In genomic region chr3:183823963-183824362, GRCh38 we compare ENCODE assay signal across 9 cellular contexts. TPM values are rescaled to one million over a fixed set of nuclear protein-coding genes. Genes with fewer than 3 reads are reported as not detected.
DNase-seq lines count a peak whose midpoint lies in the region; ATAC-seq, FAIRE-seq and TF ChIP-seq lines count a peak whose summit lies in the region.
"Had no signal": no experiment of that assay in that cellular context is flagged by ENCODE, and none has a peak within 500 bp of the region (broad histone marks: within the 10 kb centered on the region; RNA-seq: fewer than 3 reads in every experiment).

No MANE protein-coding gene starts in this region.

- H3K4me1 ChIP-seq in A549 (peaks cover 8% of the 10 kb centered on the region; the same call in 2 of the 3 replicates), hepatocyte (ENCODE audit: insufficient read depth) (peaks cover 8% of the 10 kb centered on the region)

- H3K27ac ChIP-seq in A549 (no peak overlapping the region), RWPE1 (no peak overlapping the region), hepatocyte (no peak overlapping the region)

- POLR2A ChIA-PET in A549 (lab: Yijun Ruan, JAX) = no interaction called here
- POLR2A ChIA-PET in RWPE1 (lab: Yijun Ruan, JAX; ENCODE audit: low non-redundant PET) = no interaction called here

- peak overlapping the region; percentile 81 for H2AFZ ChIP-seq in hepatocyte

- no peaks in the 10 kb centered on the region for H3K79me2 ChIP-seq in hepatocyte

- H3K27me3 ChIP-seq in H7 (ENCODE audit: control insufficient read depth, insufficient read depth, low read length) = peaks cover 10% of the 10 kb centered on the region
- no peaks in the 10 kb centered on the region for H3K27me3 ChIP-seq in hepatocyte

- CTCF ChIA-PET in A549 (lab: Yijun Ruan, JAX) = interaction anchor here (0.5 to 2.1 kb wide), 3 partner anchors 9 to 361 kb away, joined by 3 to 5 read pairs (median 3); no protein-coding TSS in a partner anchor
- CTCF ChIA-PET in RWPE1 (lab: Yijun Ruan, JAX) = interaction anchor here (0.6 kb wide), 1 partner anchor 72 kb away, joined by 3 read pairs; no protein-coding TSS in a partner anchor

- 92% methylated on average over 5 of the region's 5 CpGs for WGBS in A549 (ENCODE audit: missing lambda C conversion rate)
- WGBS in hepatocyte (ENCODE audit: low lambda C conversion rate, missing lambda C conversion rate) = 67% methylated on average over 5 of the region's 5 CpGs

- H3K4me2 ChIP-seq in A549 (peak overlapping the region; percentile 87), hepatocyte (peak overlapping the region; percentile 99)

- TF ChIP-seq CTCF in A549 (IDR thresholded peaks at IDR 0.05) (no peak), RWPE1 (conservative IDR thresholded peaks at IDR 0.05; ENCODE audit: low read depth) (no peak), hepatocyte (IDR thresholded peaks at IDR 0.05; ENCODE audit: poor library complexity) (no peak)

- H3K4me3 ChIP-seq in A549 (peak overlapping the region; percentile 70; the same call in 2 of the 3 replicates), H7 (ENCODE audit: insufficient read depth, low read depth, low read length) (no peak overlapping the region), hepatocyte (no peak overlapping the region)

- no peaks in the 10 kb centered on the region for H3K9me2 ChIP-seq in hepatocyte (replicated peaks; ENCODE audit: insufficient read depth)

- H3K9me3 ChIP-seq in A549 (no peaks in the 10 kb centered on the region), hepatocyte (ENCODE audit: low read depth) (no peaks in the 10 kb centered on the region)

- TF ChIP-seq EP300 in A549 (IDR thresholded peaks at IDR 0.05) = no peak

- no peak for TF ChIP-seq POLR2A in A549 (IDR thresholded peaks at IDR 0.05; ENCODE audit: low read length)

- DNase-seq in A549 (ENCODE audit: low read depth in 1 of 2, low spot score in 1 of 2) (no peak), H7 (peak; percentile 62), RWPE1 (ENCODE audit: low spot score) (peak; percentile 22), hepatocyte (ENCODE audit: low spot score) (no peak), DMS153 treated with DMSO at 0.1 percent for 48 hours (lab: John Stamatoyannopoulos, UW; ENCODE audit: unreplicated experiment) (no peak), NCI-H2196 (lab: John Stamatoyannopoulos, UW; ENCODE audit: unreplicated experiment) (no peak)
- DNase-seq: NCI-H187 treated with DMSO at 0.1 percent for 48 hours had no signal

- no peaks in the 10 kb centered on the region for H4K20me1 ChIP-seq in hepatocyte (ENCODE audit: insufficient read depth, poor library complexity, severe bottlenecking)

- peak in 1 of 2 experiments; percentile 23; a peak in 1 of 5 replicates for TF ChIP-seq RAD21 in A549 (conservative IDR thresholded peaks at IDR 0.05 in 1 of 2, IDR thresholded peaks at IDR 0.05 in 1 of 2)

- no peak for ATAC-seq in A549
- ATAC-seq in HG03135 (IDR thresholded peaks at IDR 0.05; ENCODE audit: unreplicated experiment) = no peak
- no peak for ATAC-seq in HG02884 (IDR thresholded peaks at IDR 0.05; ENCODE audit: unreplicated experiment)

- H3K36me3 ChIP-seq in H7 (replicated peaks; ENCODE audit: control insufficient read depth, insufficient read depth, low read length) (peaks cover 1% of the 10 kb centered on the region; the same call in 1 of the 2 replicates), hepatocyte (replicated peaks; ENCODE audit: insufficient read depth, low read depth) (no peaks in the 10 kb centered on the region)

- FAIRE-seq in A549 (lab: Jason Lieb, UNC) = no peak

TF ChIP-seq in A549, 52 proteins besides CTCF, POLR2A, EP300 and RAD21:
- TF ChIP-seq FOSL2 (IDR thresholded peaks at IDR 0.05) (no peak), FOSL2 (CRISPR knock-in tag; IDR thresholded peaks at IDR 0.05) (no peak), SREBF2 (IDR thresholded peaks at IDR 0.05) (no peak), RFX5 (IDR thresholded peaks at IDR 0.05) (no peak), EHMT2 (IDR thresholded peaks at IDR 0.05; ENCODE audit: low read depth) (no peak), JUN (IDR thresholded peaks at IDR 0.05) (no peak), FOSB (CRISPR knock-in tag; IDR thresholded peaks at IDR 0.05) (no peak), NFE2L2 (conservative IDR thresholded peaks at IDR 0.05; ENCODE audit: low read length) (no peak), BHLHE40 (IDR thresholded peaks at IDR 0.05; ENCODE audit: low read depth, low read length) (no peak), CEBPB (IDR thresholded peaks at IDR 0.05) (no peak), NPAS2 (CRISPR knock-in tag; IDR thresholded peaks at IDR 0.05; ENCODE audit: borderline replicate concordance) (no peak), NR3C1 (IDR thresholded peaks at IDR 0.05) (no peak)

RNA-seq across cellular contexts. Expression of gene MAP6D1, which starts 1.4 kb away (rescaled TPM):
- polyA plus RNA-seq in A549 (2011; rRNA removed) (0.45 and 1.2 TPM in 2 replicates), A549 (2017; fragmentation: RNase III; extraction: RNeasy Plus Mini Kit Qiagen cat#74134 plus additional on column Dnase treatment) (0.68 to 1.1 TPM (median 1.0 TPM) in 3 replicates), hepatocyte (2.0 and 3.4 TPM in 2 replicates)
- polyA plus RNA-seq in A549 (2012; cell fraction: cytosol; rRNA removed) = 2.1 and 2.9 TPM in 2 replicates
- 1.5 TPM in 2 replicates for polyA plus RNA-seq in A549 (2012; cell fraction: nucleus; rRNA removed)
- 0.17 and 0.24 TPM in 2 replicates for polyA minus RNA-seq in A549 (2011; rRNA and poly(A)+ RNA removed)
- 1.7 and 4.4 TPM in 2 replicates for total RNA-seq in H7 (2014; rRNA removed; shearing (Covaris generic))
- total RNA-seq in hepatocyte = 0.50 TPM in 1 of 2 replicates, not detected in the other

Comparison
In these comparisons a context has a peak if more than half of its experiments do, and no peak if none do; other contexts are left out.
1. DNase-seq: peak in H7 (single experiment) and RWPE1 (single experiment); none in A549 (0 of 2), hepatocyte (single experiment), DMS153 treated with DMSO at 0.1 percent for 48 hours (single experiment) and NCI-H2196 (single experiment).